14 cellular contexts compared by ENCODE assay signal in genomic region chr4:69718376-69719293, GRCh38. TPM values are rescaled to one million over a fixed set of nuclear protein-coding genes. Genes with fewer than 3 reads are reported as not detected.
DNase-seq lines count a peak whose midpoint lies in the region; ATAC-seq and TF ChIP-seq lines count a peak whose summit lies in the region.
"Had no signal": no experiment of that assay in that cellular context is flagged by ENCODE, and none has a peak within 500 bp of the region (broad histone marks: within the 10 kb centered on the region; RNA-seq: fewer than 3 reads in every experiment).

No MANE protein-coding gene starts in this region.

- no peaks in the 10 kb centered on the region for H3K79me1 ChIP-seq in mesendoderm (ENCODE audit: low read length)

- H3K56ac ChIP-seq in mesendoderm (ENCODE audit: low read length): no peak overlapping the region

- no peaks in the 10 kb centered on the region for H3K27me3 ChIP-seq in mesendoderm (ENCODE audit: insufficient read depth, low read length, poor library complexity)
- no peaks in the 10 kb centered on the region for H3K27me3 ChIP-seq in naive thymus-derived CD4-positive, alpha-beta T cell (ENCODE audit: control insufficient read depth in 2 of 2, insufficient read depth in 2 of 2, low read length in 2 of 2)
- H3K27me3 ChIP-seq: hepatocyte had no signal

- in situ Hi-C loops in KBM-7 (cut with MboI; ENCODE audit: low pct_unique_long_range_greater_than_20kb, low sequenced_read_pairs): no loop called here

- H3K18ac ChIP-seq in mesendoderm (ENCODE audit: low read length): no peak overlapping the region

- H3K27ac Mint-ChIP-seq in naive thymus-derived CD4-positive, alpha-beta T cell: peak overlapping the region in 3 of 9 donors; percentile 4 to 43 (median 21)
- H3K27ac Mint-ChIP-seq: activated naive CD8-positive, alpha-beta T cell treated with anti-CD3 and anti-CD28 coated beads, Interleukin-2, amount 50 U/mL, for 24 hours; CD8-positive, alpha-beta T cell had no signal

- TF ChIP-seq CTCF in retinal pigment epithelial cell (conservative IDR thresholded peaks at IDR 0.05; ENCODE audit: low read depth, low read length): no peak

- no peaks in the 10 kb centered on the region for H3K9me3 ChIP-seq in SK-N-MC (ENCODE audit: low read depth, low read length)
- H3K9me3 ChIP-seq in naive thymus-derived CD4-positive, alpha-beta T cell (ENCODE audit: control insufficient read depth in 2 of 3, low read length in 3 of 3): no peaks in the 10 kb centered on the region
- H3K9me3 ChIP-seq: psoas muscle had no signal

- WGBS in mesendoderm (ENCODE audit: extremely low coverage, insufficient coverage, low lambda C conversion rate): no CpG with 5 or more reads among the region's 4 CpGs

- ATAC-seq in stimulated activated naive CD8-positive, alpha-beta T cell treated with anti-CD3 and anti-CD28 coated beads, Interleukin-15, Interleukin-2, amounts not matched to agents 100 U/mL and 50 U/mL, for 24 hours: no peak
- ATAC-seq in naive thymus-derived CD4-positive, alpha-beta T cell: no peak
- ATAC-seq: activated naive CD8-positive, alpha-beta T cell treated with anti-CD3 and anti-CD28 coated beads, Interleukin-2, amount 50 U/mL, for 24 hours; CD8-positive, alpha-beta T cell; psoas muscle had no signal

- no peak overlapping the region for H2AK5ac ChIP-seq in mesendoderm (ENCODE audit: low read length)

- H3K36me3 ChIP-seq in SK-N-MC (ENCODE audit: insufficient read depth, low read length): no peaks in the 10 kb centered on the region
- no peaks in the 10 kb centered on the region for H3K36me3 ChIP-seq in mesendoderm (ENCODE audit: control insufficient read depth, insufficient read depth, low read length)
- H3K36me3 ChIP-seq in naive thymus-derived CD4-positive, alpha-beta T cell (ENCODE audit: control insufficient read depth in 2 of 3, insufficient read depth in 3 of 3, low read length in 3 of 3): no peaks in the 10 kb centered on the region

- CTCF ChIA-PET in naive thymus-derived CD4-positive, alpha-beta T cell (lab: Charles Lee): no interaction called here

- H3K36me3 Mint-ChIP-seq in naive thymus-derived CD4-positive, alpha-beta T cell: peaks cover 0 to 25% (median 11%) of the 10 kb centered on the region in 5 donors

- H3K27ac ChIP-seq in SK-N-MC (peak overlapping the region; percentile 74; the same call in 1 of the 2 replicates), mesendoderm (ENCODE audit: low read depth, low read length) (no peak overlapping the region)
- no peak overlapping the region for H3K27ac ChIP-seq in naive thymus-derived CD4-positive, alpha-beta T cell (ENCODE audit: low read depth, low read length)
- H3K27ac ChIP-seq: hepatocyte, PC-9, psoas muscle had no signal

- POLR2A ChIA-PET in naive thymus-derived CD4-positive, alpha-beta T cell (lab: Charles Lee): no interaction called here

- no peaks in the 10 kb centered on the region for H3K9me3 Mint-ChIP-seq in naive thymus-derived CD4-positive, alpha-beta T cell
- H3K9me3 Mint-ChIP-seq: activated naive CD8-positive, alpha-beta T cell treated with anti-CD3 and anti-CD28 coated beads, Interleukin-2, amount 50 U/mL, for 24 hours; CD8-positive, alpha-beta T cell had no signal

- H3K23ac ChIP-seq in mesendoderm (ENCODE audit: low read length): no peak overlapping the region

- H3K4me1 Mint-ChIP-seq in naive thymus-derived CD4-positive, alpha-beta T cell: peaks cover 0 to 12% (median 8%) of the 10 kb centered on the region in 7 donors
- H3K4me1 Mint-ChIP-seq: activated naive CD8-positive, alpha-beta T cell treated with anti-CD3 and anti-CD28 coated beads, Interleukin-2, amount 50 U/mL, for 24 hours had no signal

- no peak overlapping the region for H2BK120ac ChIP-seq in mesendoderm (ENCODE audit: low read depth, low read length)

- H3K9ac ChIP-seq in SK-N-MC (ENCODE audit: insufficient read length) (no peak overlapping the region), mesendoderm (ENCODE audit: low read length) (no peak overlapping the region)

- DNase-seq in KBM-7: peak; percentile 64
- DNase-seq in SK-N-MC (ENCODE audit: low read depth, low spot score): no peak
- peak; percentile 7 for DNase-seq in fibroblast of gingiva (ENCODE audit: low read depth)
- DNase-seq in retinal pigment epithelial cell (ENCODE audit: low read depth): peak; percentile 51
- no peak for DNase-seq in stimulated activated naive CD8-positive, alpha-beta T cell treated with anti-CD3 and anti-CD28 coated beads, Interleukin-15, Interleukin-2, amounts not matched to agents 100 U/mL and 50 U/mL, for 24 hours
- DNase-seq in mesendoderm: no peak
- no peak for DNase-seq in naive thymus-derived CD4-positive, alpha-beta T cell
- DNase-seq: activated CD8-positive, alpha-beta memory T cell treated with anti-CD3 and anti-CD28 coated beads, Interleukin-2, amount 50 U/mL, for 4 hours; activated naive CD8-positive, alpha-beta T cell treated with anti-CD3 and anti-CD28 coated beads, Interleukin-2, amount 50 U/mL, for 24 hours; CD8-positive, alpha-beta T cell; NCI-H2171; psoas muscle had no signal

- no peaks in the 10 kb centered on the region for H3K4me1 ChIP-seq in mesendoderm (ENCODE audit: control insufficient read depth, low read depth, low read length)
- H3K4me1 ChIP-seq in naive thymus-derived CD4-positive, alpha-beta T cell (ENCODE audit: control insufficient read depth in 2 of 2, insufficient read depth in 2 of 2, low read length in 2 of 2): no peaks in the 10 kb centered on the region
- H3K4me1 ChIP-seq: psoas muscle had no signal

- no peak overlapping the region for H3K4ac ChIP-seq in mesendoderm (ENCODE audit: low read depth, low read length)

- no peak overlapping the region for H2BK15ac ChIP-seq in mesendoderm (replicated peaks; ENCODE audit: low read depth)

- H3K79me2 ChIP-seq in mesendoderm (ENCODE audit: control insufficient read depth, insufficient read depth, low read length): no peaks in the 10 kb centered on the region
- H3K79me2 ChIP-seq: hepatocyte had no signal

- H3K4me3 Mint-ChIP-seq in naive thymus-derived CD4-positive, alpha-beta T cell: no peak overlapping the region
- H3K4me3 Mint-ChIP-seq: activated naive CD8-positive, alpha-beta T cell treated with anti-CD3 and anti-CD28 coated beads, Interleukin-2, amount 50 U/mL, for 24 hours; CD8-positive, alpha-beta T cell had no signal

- no peaks in the 10 kb centered on the region for H3K27me3 Mint-ChIP-seq in naive thymus-derived CD4-positive, alpha-beta T cell
- H3K27me3 Mint-ChIP-seq: activated naive CD8-positive, alpha-beta T cell treated with anti-CD3 and anti-CD28 coated beads, Interleukin-2, amount 50 U/mL, for 24 hours had no signal

- intact Hi-C loops in naive thymus-derived CD4-positive, alpha-beta T cell (cut with micrococcal nuclease): loop anchor here in 1 of 2 donors (1.0 kb wide), 1 partner anchor 10 kb away; no protein-coding TSS in a partner anchor

- no peak overlapping the region for H3K4me2 ChIP-seq in mesendoderm (ENCODE audit: low read length)
- H3K4me2 ChIP-seq: hepatocyte, PC-9 had no signal

- no peak overlapping the region for H2BK5ac ChIP-seq in mesendoderm (ENCODE audit: low read length)

- H3K4me3 ChIP-seq in SK-N-MC (no peak overlapping the region), retinal pigment epithelial cell (ENCODE audit: low read length) (no peak overlapping the region), mesendoderm (ENCODE audit: low read length) (no peak overlapping the region)
- H3K4me3 ChIP-seq in naive thymus-derived CD4-positive, alpha-beta T cell (ENCODE audit: low read length): no peak overlapping the region
- H3K4me3 ChIP-seq: hepatocyte, PC-9, psoas muscle had no signal

- no peak overlapping the region for H4K5ac ChIP-seq in mesendoderm (ENCODE audit: low read length)

- H4K8ac ChIP-seq in mesendoderm (ENCODE audit: low read depth, low read length): no peak overlapping the region

RNA-seq across cellular contexts. Expression of gene SULT1B1, which starts 41.8 kb away (rescaled TPM):
- polyA plus RNA-seq in mesendoderm (2013, experiment 1 of 2): not detected
- polyA plus RNA-seq in mesendoderm (2013, experiment 2 of 2): not detected
- 10 to 100 TPM in 4 of 5 experiments, 1 to 10 TPM in 1; 8.2 to 32.0 (median 17.2) TPM for total RNA-seq in naive thymus-derived CD4-positive, alpha-beta T cell
- 10 to 100 TPM; 13.2 to 14.9 TPM for polyA plus RNA-seq in naive thymus-derived CD4-positive, alpha-beta T cell

Comparison
In these comparisons a context has a peak if more than half of its experiments do, and no peak if none do; other contexts are left out.
1. DNase-seq: peak in KBM-7 (single experiment), fibroblast of gingiva (single experiment) and retinal pigment epithelial cell (single experiment); none in SK-N-MC (single experiment), stimulated activated naive CD8-positive, alpha-beta T cell treated with anti-CD3 and anti-CD28 coated beads, Interleukin-15, Interleukin-2, amounts not matched to agents 100 U/mL and 50 U/mL, for 24 hours (single experiment), mesendoderm (single experiment) and naive thymus-derived CD4-positive, alpha-beta T cell (0 of 9).